11 cellular contexts compared by ENCODE assay signal in genomic region chr4:81523672-81524436, GRCh38. TPM values are rescaled to one million over a fixed set of nuclear protein-coding genes. Genes with fewer than 3 reads are reported as not detected.
DNase-seq lines count a peak whose midpoint lies in the region; ATAC-seq and TF ChIP-seq lines count a peak whose summit lies in the region.
"Had no signal": no experiment of that assay in that cellular context is flagged by ENCODE, and none has a peak within 500 bp of the region (broad histone marks: within the 10 kb centered on the region; RNA-seq: fewer than 3 reads in every experiment).

No MANE protein-coding gene starts in this region.

- H3K27me3 ChIP-seq in sigmoid colon (no peaks in the 10 kb centered on the region), Peyer's patch (no peaks in the 10 kb centered on the region), tibial artery (no peaks in the 10 kb centered on the region)

- TF ChIP-seq CTCF in mucosa of descending colon (IDR thresholded peaks at IDR 0.05) (no peak), sigmoid colon (IDR thresholded peaks at IDR 0.05) (no peak), Peyer's patch (IDR thresholded peaks at IDR 0.05) (no peak), endothelial cell (IDR thresholded peaks at IDR 0.05; ENCODE audit: unreplicated experiment) (no peak), tibial artery (IDR thresholded peaks at IDR 0.05) (no peak)

- H3K27ac ChIP-seq in sigmoid colon (peak overlapping the region in 2 of 4 donors; percentile 17 to 49), Peyer's patch (no peak overlapping the region), tibial artery (no peak overlapping the region)

- H3K27ac Mint-ChIP-seq in endothelial cell (ENCODE audit: unreplicated experiment) = no peak overlapping the region
- H3K27ac Mint-ChIP-seq: CD4-positive, CD25-positive, alpha-beta regulatory T cell; stimulated activated effector memory CD8-positive, alpha-beta T cell treated with anti-CD3 and anti-CD28 coated beads, Interleukin-12 subunit alpha, Interleukin-12 subunit beta, amount 100 ng/mL, for 72 hours had no signal

- WGBS in sigmoid colon, 2 donors = 86 to 87% methylated on average over 2 of the region's 2 CpGs

- H3K27me3 Mint-ChIP-seq in endothelial cell (ENCODE audit: unreplicated experiment) = peaks cover 9% of the 10 kb centered on the region
- H3K27me3 Mint-ChIP-seq: naive B cell had no signal

- no peak for TF ChIP-seq POLR2A in sigmoid colon (IDR thresholded peaks at IDR 0.05)
- no peak for TF ChIP-seq POLR2A in Peyer's patch (IDR thresholded peaks at IDR 0.05)

- no peak overlapping the region for H3K4me3 Mint-ChIP-seq in endothelial cell (ENCODE audit: unreplicated experiment)
- H3K4me3 Mint-ChIP-seq: CD4-positive, CD25-positive, alpha-beta regulatory T cell; stimulated activated effector memory CD8-positive, alpha-beta T cell treated with anti-CD3 and anti-CD28 coated beads, Interleukin-12 subunit alpha, Interleukin-12 subunit beta, amount 100 ng/mL, for 72 hours had no signal

- TF ChIP-seq EP300 in sigmoid colon (IDR thresholded peaks at IDR 0.05) = no peak

- H3K9me3 Mint-ChIP-seq in endothelial cell (ENCODE audit: unreplicated experiment) = peaks cover 1% of the 10 kb centered on the region
- H3K9me3 Mint-ChIP-seq: stimulated activated effector memory CD8-positive, alpha-beta T cell treated with anti-CD3 and anti-CD28 coated beads, Interleukin-12 subunit alpha, Interleukin-12 subunit beta, amount 100 ng/mL, for 72 hours had no signal

- DNase-seq in NCI-H146 (lab: John Stamatoyannopoulos, UW) (peak; percentile 28), mucosa of descending colon (no peak), sigmoid colon (no peak), Peyer's patch (no peak), endothelial cell (ENCODE audit: low spot score) (no peak), tibial artery (no peak)
- DNase-seq: CD4-positive, CD25-positive, alpha-beta regulatory T cell; naive B cell had no signal

- ATAC-seq in GM18867 (IDR thresholded peaks at IDR 0.05; ENCODE audit: unreplicated experiment) (peak; percentile 71), GM21786 (IDR thresholded peaks at IDR 0.05; ENCODE audit: unreplicated experiment) (peak; percentile 74), mucosa of descending colon (peak; percentile 77)
- ATAC-seq: stimulated activated effector memory CD8-positive, alpha-beta T cell treated with anti-CD3 and anti-CD28 coated beads, Interleukin-12 subunit alpha, Interleukin-12 subunit beta, amount 100 ng/mL, for 72 hours had no signal

- peaks cover 8% of the 10 kb centered on the region for H3K4me1 Mint-ChIP-seq in endothelial cell (ENCODE audit: unreplicated experiment)
- H3K4me1 Mint-ChIP-seq: stimulated activated effector memory CD8-positive, alpha-beta T cell treated with anti-CD3 and anti-CD28 coated beads, Interleukin-12 subunit alpha, Interleukin-12 subunit beta, amount 100 ng/mL, for 72 hours had no signal

- intact Hi-C loops in mucosa of descending colon (cut with DNase I, micrococcal nuclease) (no loop called here), sigmoid colon (cut with DNase I) (no loop called here), tibial artery (cut with DNase I; ENCODE audit: low total_unique reads) (no loop called here)

- H3K4me1 ChIP-seq in mucosa of descending colon (ENCODE audit: low read depth) (peaks cover 6% of the 10 kb centered on the region), sigmoid colon (peaks cover 0 to 10% (median 0%) of the 10 kb centered on the region in 4 donors), Peyer's patch (peaks cover 0 to 14% (median 0%) of the 10 kb centered on the region in 4 donors), tibial artery (no peaks in the 10 kb centered on the region)

- H3K9me3 ChIP-seq in mucosa of descending colon = peaks cover 8% of the 10 kb centered on the region
- H3K9me3 ChIP-seq in sigmoid colon = peaks cover 0 to 2% (median 0%) of the 10 kb centered on the region in 4 donors
- peaks cover 0 to 16% (median 0%) of the 10 kb centered on the region in 4 donors for H3K9me3 ChIP-seq in Peyer's patch
- no peaks in the 10 kb centered on the region for H3K9me3 ChIP-seq in tibial artery

- H3K36me3 Mint-ChIP-seq in endothelial cell (ENCODE audit: low read depth, unreplicated experiment) = peaks cover 4% of the 10 kb centered on the region
- H3K36me3 Mint-ChIP-seq: stimulated activated effector memory CD8-positive, alpha-beta T cell treated with anti-CD3 and anti-CD28 coated beads, Interleukin-12 subunit alpha, Interleukin-12 subunit beta, amount 100 ng/mL, for 72 hours had no signal

- no peak overlapping the region for H3K4me3 ChIP-seq in mucosa of descending colon
- H3K4me3 ChIP-seq in sigmoid colon = no peak overlapping the region
- H3K4me3 ChIP-seq in Peyer's patch = no peak overlapping the region
- no peak overlapping the region for H3K4me3 ChIP-seq in tibial artery

- no peaks in the 10 kb centered on the region for H3K36me3 ChIP-seq in mucosa of descending colon (ENCODE audit: low read depth)
- no peaks in the 10 kb centered on the region for H3K36me3 ChIP-seq in sigmoid colon
- no peaks in the 10 kb centered on the region for H3K36me3 ChIP-seq in Peyer's patch
- no peaks in the 10 kb centered on the region for H3K36me3 ChIP-seq in tibial artery

RNA-seq across cellular contexts. Expression of gene RASGEF1B, which starts 52.1 kb away (rescaled TPM):
- total RNA-seq in mucosa of descending colon = 10 to 100 TPM; 13.6 to 20.5 (median 15.4) TPM
- total RNA-seq in sigmoid colon = 10 to 100 TPM in 3 of 4 donors, 1 to 10 TPM in 1; 5.0 to 12.1 (median 10.8) TPM
- polyA plus RNA-seq in sigmoid colon = 10 to 100 TPM in 1 of 3 donors, 1 to 10 TPM in 2; 6.0 to 10.6 (median 7.2) TPM
- total RNA-seq in Peyer's patch = 10 to 100 TPM; 15.4 to 45.4 (median 28.0) TPM
- 10.7 TPM for total RNA-seq in endothelial cell (ENCODE audit: unreplicated experiment)
